ENCODE assay signal across 21 cellular contexts in the genomic region with DNA sequence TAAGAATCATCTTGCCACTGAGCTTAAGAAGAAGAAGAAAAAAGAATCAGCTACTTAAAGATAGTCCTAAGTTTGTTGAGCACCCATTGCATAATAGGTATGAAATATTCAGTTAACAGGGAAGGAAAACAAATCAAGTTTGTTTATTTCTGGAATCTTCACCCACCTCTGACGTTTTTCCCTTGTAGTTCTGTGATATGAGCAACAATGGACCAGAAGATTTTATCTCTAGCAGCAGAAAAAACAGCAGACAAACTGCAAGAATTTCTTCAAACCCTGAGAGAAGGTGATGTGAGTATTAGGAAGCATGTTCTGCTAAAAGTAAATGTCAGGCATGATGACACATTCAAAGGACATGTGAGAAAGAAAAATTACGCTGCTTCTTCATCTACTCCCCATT. TPM values are rescaled to one million over a fixed set of nuclear protein-coding genes. Genes with fewer than 3 reads are reported as not detected.
DNase-seq lines count a peak whose midpoint lies in the region; ATAC-seq and TF ChIP-seq lines count a peak whose summit lies in the region.
"Had no signal": no experiment of that assay in that cellular context is flagged by ENCODE, and none has a peak within 500 bp of the region (broad histone marks: within the 10 kb centered on the region; RNA-seq: fewer than 3 reads in every experiment).

No MANE protein-coding gene starts in this region.

- no peak for TF ChIP-seq RAD21 in IMR-90 (IDR thresholded peaks at IDR 0.05; ENCODE audit: low read length)

- H2BK20ac ChIP-seq in IMR-90 (ENCODE audit: low read depth, low read length), result no peak overlapping the region

- no peak overlapping the region for H2BK120ac ChIP-seq in IMR-90 (ENCODE audit: low read depth, low read length)

- H3K4me3 ChIP-seq in A673 (ENCODE audit: low read depth, low read length, poor library complexity, severe bottlenecking) (no peak overlapping the region), IMR-90 (ENCODE audit: insufficient read depth, low read depth, low read length) (no peak overlapping the region)
- H3K4me3 ChIP-seq: A549, BLaER1, GM23248, HAP-1 had no signal

- no peak for DNase-seq in T-helper 2 cell treated with Interferon-gamma antibody and Interleukin-4, amounts not matched to agents 5 μg/mL and 100 μg/mL, for 36 hours (ENCODE audit: low spot score)
- DNase-seq in T-helper 2 cell (no peak), A673 (ENCODE audit: low spot score) (no peak), IMR-90 (no peak), dermis blood vessel endothelial cell (peak; percentile 9), NCI-H1417 treated with DMSO at 0.1 percent for 48 hours (lab: John Stamatoyannopoulos, UW) (no peak), NCI-H2227 (lab: John Stamatoyannopoulos, UW; ENCODE audit: unreplicated experiment) (no peak)
- DNase-seq: CD4-positive, alpha-beta memory T cell; DMS153; DMS79; EL; GM23248 had no signal

- no peak overlapping the region for H3K14ac ChIP-seq in IMR-90 (replicated peaks; ENCODE audit: low read depth, low read length)

- H3K4me1 ChIP-seq in A673 (ENCODE audit: insufficient read depth, low read length, poor library complexity, severe bottlenecking), result peaks cover 13% of the 10 kb centered on the region
- peaks cover 3% of the 10 kb centered on the region for H3K4me1 ChIP-seq in IMR-90 (ENCODE audit: control insufficient read depth, insufficient read depth, low read length)

- no peaks in the 10 kb centered on the region for H3K27me3 Mint-ChIP-seq in T-helper 2 cell treated with Interferon-gamma antibody and Interleukin-4, amounts not matched to agents 5 μg/mL and 100 μg/mL, for 36 hours (ENCODE audit: low read depth)
- H3K27me3 Mint-ChIP-seq: CD4-positive, alpha-beta memory T cell had no signal

- H3K9me3 ChIP-seq in A673 (ENCODE audit: low read depth, low read length, poor library complexity, severe bottlenecking) (peaks cover 7% of the 10 kb centered on the region), IMR-90 (ENCODE audit: control insufficient read depth, insufficient read depth, low read length) (no peaks in the 10 kb centered on the region)
- H3K9me3 ChIP-seq: HAP-1 had no signal

- H3K4me3 Mint-ChIP-seq in T-helper 2 cell treated with Interferon-gamma antibody and Interleukin-4, amounts not matched to agents 5 μg/mL and 100 μg/mL, for 36 hours, result peak overlapping the region; percentile 28
- H3K4me3 Mint-ChIP-seq: CD14-positive monocyte; CD4-positive, alpha-beta memory T cell had no signal

- peaks cover 69% of the 10 kb centered on the region for H3K36me3 Mint-ChIP-seq in T-helper 2 cell treated with Interferon-gamma antibody and Interleukin-4, amounts not matched to agents 5 μg/mL and 100 μg/mL, for 36 hours (ENCODE audit: low read depth)

- peaks cover 3% of the 10 kb centered on the region; the same call in 1 of the 2 replicates for H3K9me1 ChIP-seq in IMR-90 (ENCODE audit: insufficient read depth, low read length)

- H3K79me1 ChIP-seq in IMR-90 (ENCODE audit: low read depth in 1 of 2, low read length in 2 of 2), result peaks cover 19 to 25% of the 10 kb centered on the region in 2 experiments

- H3K27ac ChIP-seq in A673 (ENCODE audit: low read depth, low read length, poor library complexity, severe bottlenecking) (peak overlapping the region; percentile 19), IMR-90 (ENCODE audit: insufficient read depth, low read length) (no peak overlapping the region)
- H3K27ac ChIP-seq: 22Rv1, A549, BLaER1, GM23248 had no signal

- dilution Hi-C loops in IMR-90 (cut with HindIII; ENCODE audit: low sequenced_read_pairs, unreplicated experiment), result no loop called here

- H2AK5ac ChIP-seq in IMR-90 (ENCODE audit: low read depth, low read length), result no peak overlapping the region

- in situ Hi-C loops in IMR-90 (cut with MboI; ENCODE audit: low sequenced_read_pairs), result no loop called here

- no peak overlapping the region for H4K5ac ChIP-seq in IMR-90 (ENCODE audit: low read depth, low read length)

- no peak overlapping the region for H3K56ac ChIP-seq in IMR-90 (ENCODE audit: extremely low read depth, insufficient read depth, low read length)

- H2BK5ac ChIP-seq in IMR-90 (ENCODE audit: low read depth, low read length, poor library complexity, severe bottlenecking), result no peak overlapping the region

- POLR2A ChIA-PET in A673 (lab: Charles Lee; ENCODE audit: low non-redundant PET) (no interaction called here), IMR-90 (lab: Charles Lee; ENCODE audit: unreplicated experiment) (no interaction called here)

- H2AK9ac ChIP-seq in IMR-90 (replicated peaks; ENCODE audit: low read depth, low read length, poor library complexity), result no peak overlapping the region

- intact Hi-C loops in A673 (cut with micrococcal nuclease; ENCODE audit: unreplicated experiment), result no loop called here
- intact Hi-C loops in IMR-90 (cut with micrococcal nuclease), result no loop called here

- no peak overlapping the region for H3K18ac ChIP-seq in IMR-90 (ENCODE audit: low read depth, low read length)

- peaks cover 3% of the 10 kb centered on the region for H3K9me3 Mint-ChIP-seq in T-helper 2 cell treated with Interferon-gamma antibody and Interleukin-4, amounts not matched to agents 5 μg/mL and 100 μg/mL, for 36 hours

- no peak overlapping the region for H2AFZ ChIP-seq in IMR-90 (replicated peaks; ENCODE audit: low read length, poor library complexity)
- H2AFZ ChIP-seq: GM23248 had no signal

- H3K36me3 ChIP-seq in A673 (ENCODE audit: insufficient read depth, low read length, poor library complexity, severe bottlenecking) (peaks cover 47% of the 10 kb centered on the region), IMR-90 (ENCODE audit: control insufficient read depth, insufficient read depth, low read length) (peaks cover 2% of the 10 kb centered on the region; the same call in 1 of the 2 replicates)

- TF ChIP-seq CTCF in A673 (conservative IDR thresholded peaks at IDR 0.05; ENCODE audit: low read depth, low read length) (no peak), IMR-90 (conservative IDR thresholded peaks at IDR 0.05; ENCODE audit: low read depth, low read length) (no peak)

- no peak for TF ChIP-seq POLR2A in IMR-90 (IDR thresholded peaks at IDR 0.05; ENCODE audit: low read depth, low read length)

- H3K4me2 ChIP-seq in IMR-90 (ENCODE audit: low read depth, low read length), result no peak overlapping the region
- H3K4me2 ChIP-seq: A549, BLaER1 had no signal

- H3K4ac ChIP-seq in IMR-90 (ENCODE audit: low read depth, low read length), result no peak overlapping the region

- BruUV-seq in A673 (replicated peaks; lab: Mats Ljungman, UMichigan) (no TSS peak), IMR-90 (replicated peaks; lab: Mats Ljungman, UMichigan) (no TSS peak)

- H3K4me1 Mint-ChIP-seq in T-helper 2 cell treated with Interferon-gamma antibody and Interleukin-4, amounts not matched to agents 5 μg/mL and 100 μg/mL, for 36 hours (ENCODE audit: low read depth), result peaks cover 42% of the 10 kb centered on the region

- CTCF ChIA-PET in A673 (lab: Charles Lee), result no interaction called here
- CTCF ChIA-PET in IMR-90 (lab: Yijun Ruan, JAX), result interaction anchor here (1.3 kb wide), 2 partner anchors 40 to 41 kb away, joined by 3 read pairs; no protein-coding TSS in a partner anchor

- no peak for ATAC-seq in IMR-90 (ENCODE audit: low read depth)
- no peak for ATAC-seq in HG03135 (IDR thresholded peaks at IDR 0.05; ENCODE audit: unreplicated experiment)
- ATAC-seq: A549, HepG2 had no signal

- H4K8ac ChIP-seq in IMR-90 (ENCODE audit: low read depth in 2 of 2, low read length in 2 of 2), result no peak overlapping the region

- H3K9ac ChIP-seq in IMR-90 (ENCODE audit: low read depth, low read length), result no peak overlapping the region
- H3K9ac ChIP-seq: BLaER1, GM23248 had no signal

- H3K23ac ChIP-seq in IMR-90 (ENCODE audit: low read depth, low read length), result peak overlapping the region; percentile 65; the same call in 1 of the 2 replicates

- no peaks in the 10 kb centered on the region for H4K20me1 ChIP-seq in IMR-90 (ENCODE audit: insufficient read depth, low read length)

- H3K27ac Mint-ChIP-seq in T-helper 2 cell treated with Interferon-gamma antibody and Interleukin-4, amounts not matched to agents 5 μg/mL and 100 μg/mL, for 36 hours, result peak overlapping the region; percentile 33
- H3K27ac Mint-ChIP-seq: CD14-positive monocyte had no signal

- no CpG with 5 or more reads among the region's 2 CpGs for WGBS in IMR-90 (ENCODE audit: extremely low coverage in 2 of 2, insufficient read length in 1 of 2), 2 experiments

- no peak overlapping the region for H2BK15ac ChIP-seq in IMR-90 (ENCODE audit: low read depth, low read length)

- no peak overlapping the region for H4K91ac ChIP-seq in IMR-90 (ENCODE audit: insufficient read depth, low read depth, low read length)

- H3K27me3 ChIP-seq in A673 (replicated peaks; ENCODE audit: insufficient read depth, low read depth, low read length, poor library complexity) (no peaks in the 10 kb centered on the region), IMR-90 (ENCODE audit: control insufficient read depth, insufficient read depth, low read length) (no peaks in the 10 kb centered on the region)
- H3K27me3 ChIP-seq: BLaER1 had no signal

TF ChIP-seq in IMR-90, 13 proteins besides CTCF, POLR2A, EP300 and RAD21:
- TF ChIP-seq MAFK (IDR thresholded peaks at IDR 0.05; ENCODE audit: low read depth, low read length) (no peak), MXI1 (IDR thresholded peaks at IDR 0.05; ENCODE audit: borderline replicate concordance, low read depth, low read length) (no peak), FOS (IDR thresholded peaks at IDR 0.05; ENCODE audit: low read depth, low read length) (no peak), BHLHE40 (IDR thresholded peaks at IDR 0.05; ENCODE audit: low read depth, low read length) (no peak), RCOR1 (IDR thresholded peaks at IDR 0.05; ENCODE audit: insufficient replicate concordance, low read length) (no peak), MAZ (IDR thresholded peaks at IDR 0.05; ENCODE audit: borderline replicate concordance, low read depth, low read length) (no peak), CEBPB (IDR thresholded peaks at IDR 0.05; ENCODE audit: low read depth, low read length) (no peak), RFX5 (IDR thresholded peaks at IDR 0.05; ENCODE audit: low read depth, low read length) (no peak)

RNA-seq across cellular contexts. Expression of gene FANCI, which starts 3.7 kb away (rescaled TPM):
- 163 and 175 TPM in 2 replicates for total RNA-seq in A673 (2021)
- total RNA-seq in IMR-90 (2012; rRNA removed), result 25.6 and 34.2 TPM in 2 replicates
- 11.6 and 13.2 TPM in 2 replicates for polyA plus RNA-seq in IMR-90 (2012; rRNA removed)
- 1.8 and 4.1 TPM in 2 replicates for polyA plus RNA-seq in IMR-90 (2012; cell fraction: cytosol; rRNA removed)
- 3.0 and 18.5 TPM in 2 replicates for polyA plus RNA-seq in IMR-90 (2012; cell fraction: nucleus; rRNA removed; ENCODE audit: low replicate concordance)
- total RNA-seq in dermis blood vessel endothelial cell, result 23.1 and 59.0 TPM in 2 replicates

RNA-seq across cellular contexts. Expression of gene RLBP1, which starts 26.1 kb away (rescaled TPM):
- not detected in 2 replicates for total RNA-seq in A673 (2021)
- not detected in 2 replicates for total RNA-seq in IMR-90 (2012; rRNA removed)
- polyA plus RNA-seq in IMR-90 (2012; rRNA removed), result not detected in 2 replicates
- polyA plus RNA-seq in IMR-90 (2012; cell fraction: cytosol; rRNA removed), result not detected in 2 replicates
- polyA plus RNA-seq in IMR-90 (2012; cell fraction: nucleus; rRNA removed; ENCODE audit: low replicate concordance), result not detected in 2 replicates
- not detected in 2 replicates for total RNA-seq in dermis blood vessel endothelial cell
- total RNA-seq: CD4-positive, alpha-beta memory T cell; GM23248; H4; HepG2 had no signal
- polyA plus RNA-seq: A549; AG04450; CD14-positive monocyte; CD4-positive, alpha-beta memory T cell; GM23248 had no signal
